ENCODE assay signal across 8 cellular contexts in the genomic region with DNA sequence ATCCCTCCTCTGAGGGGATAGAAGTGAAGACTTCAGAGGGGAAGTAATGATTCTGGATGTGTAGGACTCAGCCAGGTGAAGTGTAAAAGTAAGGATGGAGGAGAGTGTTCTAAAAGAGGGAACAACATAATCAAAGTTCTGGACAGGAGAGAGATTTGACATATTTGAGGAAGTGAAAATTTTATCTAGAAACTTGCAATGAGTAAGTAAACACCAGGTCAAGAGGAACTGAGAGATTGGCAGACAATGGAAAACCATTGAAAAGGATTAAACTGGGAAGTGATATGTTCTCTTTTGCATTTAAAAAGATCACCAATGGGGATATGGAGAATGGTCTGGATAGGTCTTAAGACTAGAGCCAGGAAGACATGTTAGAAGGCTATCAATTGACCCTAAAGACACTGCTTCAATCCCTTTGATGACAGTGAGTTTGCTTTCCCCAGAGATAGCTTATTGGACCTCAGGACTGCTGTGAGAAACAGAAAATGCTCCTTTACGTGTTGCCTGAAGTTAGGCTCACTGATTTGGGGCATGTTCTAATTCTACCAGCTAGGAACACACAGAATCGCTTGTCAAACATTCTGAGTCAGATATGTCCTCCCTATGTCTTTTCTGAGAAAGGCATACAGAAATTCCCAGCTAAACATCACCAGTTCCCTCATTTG.
DNase-seq lines count a peak whose midpoint lies in the region; ATAC-seq, FAIRE-seq and TF ChIP-seq lines count a peak whose summit lies in the region.

No MANE protein-coding gene starts in this region.

- 90% methylated on average over 2 of the region's 2 CpGs; no CpG with 5 or more reads in 1 of the 2 experiments for WGBS in H1 (ENCODE audit: extremely low coverage in 1 of 2, insufficient coverage in 1 of 2, insufficient read length in 1 of 2, insufficient replicate concordance in 2 of 2, low coverage in 1 of 2, low lambda C conversion rate in 2 of 2, missing lambda C conversion rate in 1 of 2), 2 experiments

- no peak overlapping the region for H2BK120ac ChIP-seq in H1 (replicated peaks; ENCODE audit: low read depth, low read length)

- FAIRE-seq in H1 (lab: Jason Lieb, UNC) (no peak), D721Med (lab: Jason Lieb, UNC) (no peak)

- no peaks in the 10 kb centered on the region for H3K9me3 ChIP-seq in H1 (ENCODE audit: insufficient read depth in 2 of 2, low read depth in 1 of 2, low read length in 1 of 2)

- H3K4me1 ChIP-seq in H1 (replicated peaks in 1 of 4; ENCODE audit: control insufficient read depth in 3 of 4, insufficient read depth in 4 of 4, low read length in 3 of 4), result peaks cover 0 to 11% (median 5%) of the 10 kb centered on the region in 4 experiments; a peak in 3 of 7 replicates

- no peaks in the 10 kb centered on the region for H3K27me3 ChIP-seq in H1 (replicated peaks in 1 of 4; ENCODE audit: control insufficient read depth in 3 of 4, extremely low read depth in 1 of 4, insufficient read depth in 3 of 4, low read length in 3 of 4)

- no peak overlapping the region for H4K5ac ChIP-seq in H1 (ENCODE audit: insufficient read length, low read depth, low read length)

- no peaks in the 10 kb centered on the region for H3K36me3 ChIP-seq in H1 (ENCODE audit: control insufficient read depth in 2 of 4, insufficient read depth in 4 of 4, low read length in 3 of 4)

- no peak overlapping the region for H2BK20ac ChIP-seq in H1 (ENCODE audit: low read length)

- DNase-seq in GM13976 (ENCODE audit: low spot score), result peak; percentile 32
- DNase-seq in H1 (ENCODE audit: low read depth in 1 of 2, low spot score in 2 of 2), result no peak
- no peak for DNase-seq in NCI-H524 treated with DMSO at 0.1 percent for 48 hours (lab: John Stamatoyannopoulos, UW)
- no peak for DNase-seq in DMS79 treated with DMSO at 0.1 percent for 48 hours (lab: John Stamatoyannopoulos, UW)
- DNase-seq in amniotic stem cell (lab: John Stamatoyannopoulos, UW), result no peak
- no peak for DNase-seq in D721Med (ENCODE audit: insufficient read length, low spot score)

- H4K91ac ChIP-seq in H1 (replicated peaks; ENCODE audit: insufficient read length, low read length), result no peak overlapping the region

- peak overlapping the region; percentile 85 for H2BK12ac ChIP-seq in H1 (ENCODE audit: low read depth, low read length)

- H3K79me2 ChIP-seq in H1 (ENCODE audit: control insufficient read depth in 1 of 2, insufficient read depth in 2 of 2, low read length in 2 of 2), result no peaks in the 10 kb centered on the region

- no peak overlapping the region for H3K4ac ChIP-seq in H1 (replicated peaks; ENCODE audit: insufficient read length, low read depth, low read length)

- peak overlapping the region; percentile 35; the same call in 1 of the 2 replicates for H2BK5ac ChIP-seq in H1 (ENCODE audit: low read depth, low read length)

- H3K4me2 ChIP-seq in H1 (ENCODE audit: insufficient read depth in 1 of 2, low read depth in 2 of 2, low read length in 2 of 2), result peak overlapping the region in 1 of 2 experiments; percentile 28; a peak in 1 of 4 replicates

- ATAC-seq in GM21526 (IDR thresholded peaks at IDR 0.05; ENCODE audit: low FRiP score, unreplicated experiment) (peak; percentile 74), HG03571 (IDR thresholded peaks at IDR 0.05; ENCODE audit: unreplicated experiment) (peak; percentile 78)

- no peak overlapping the region for H3K9ac ChIP-seq in H1 (replicated peaks in 1 of 4; ENCODE audit: extremely low read depth in 1 of 4, low read depth in 3 of 4, low read length in 3 of 4)

- no peak overlapping the region for H2AFZ ChIP-seq in H1 (ENCODE audit: low read length)

- H3K18ac ChIP-seq in H1 (ENCODE audit: extremely low read depth, low read length), result no peak overlapping the region

- TF ChIP-seq RAD21 in H1 (IDR thresholded peaks at IDR 0.05 in 1 of 2, conservative IDR thresholded peaks at IDR 0.05 in 1 of 2; ENCODE audit: low read depth in 2 of 2, low read length in 2 of 2), result no peak

- TF ChIP-seq EP300 in H1 (IDR thresholded peaks at IDR 0.05; ENCODE audit: borderline replicate concordance in 1 of 2, low read depth in 2 of 2, low read length in 2 of 2), result no peak

- H3K4me3 ChIP-seq in H1 (ENCODE audit: extremely low read depth in 1 of 4, insufficient read depth in 2 of 4, low read depth in 3 of 4, low read length in 4 of 4), result no peak overlapping the region

- no peak overlapping the region for H4K8ac ChIP-seq in H1 (ENCODE audit: extremely low read depth, insufficient read depth, low read length)

- TF ChIP-seq CTCF in GM13976 (IDR thresholded peaks at IDR 0.05; ENCODE audit: borderline replicate concordance, control extremely low read depth, extremely low read depth, insufficient read depth, missing control alignments) (no peak), H1 (IDR thresholded peaks at IDR 0.05; ENCODE audit: control extremely low read depth in 1 of 3, insufficient read depth in 1 of 3, low read depth in 1 of 3, low read length in 3 of 3) (no peak), D721Med (IDR thresholded peaks at IDR 0.05; ENCODE audit: insufficient read depth, missing control alignments) (no peak)

- CTCF ChIA-PET in H1 (lab: Charles Lee; ENCODE audit: partially characterized antibody), result interaction anchor here (1.2 to 1.4 kb wide), 2 partner anchors 142 to 218 kb away, joined by 3 to 4 read pairs; no protein-coding TSS in a partner anchor

- H4K20me1 ChIP-seq in H1 (replicated peaks in 1 of 2; ENCODE audit: control insufficient read depth in 1 of 2, insufficient read depth in 2 of 2, low read length in 2 of 2), result no peaks in the 10 kb centered on the region

- H3K79me1 ChIP-seq in H1 (ENCODE audit: low read depth, low read length), result no peaks in the 10 kb centered on the region

- H2AK5ac ChIP-seq in H1 (ENCODE audit: low read depth, low read length), result 0 out of 2 replicates have a peak overlapping the region, but pooled peaks have one; percentile 79

- H3K23ac ChIP-seq in H1 (ENCODE audit: insufficient read length), result no peak overlapping the region

- TF ChIP-seq POLR2A in H1 (IDR thresholded peaks at IDR 0.05; ENCODE audit: control extremely low read depth in 1 of 2, low read depth in 2 of 2, low read length in 2 of 2), result no peak

- H2BK15ac ChIP-seq in H1 (ENCODE audit: low read length), result peak overlapping the region; percentile 95

- in situ Hi-C loops in GM13976 (cut with MboI; ENCODE audit: low sequenced_read_pairs, unreplicated experiment), result no loop called here

- no peak overlapping the region for H3K14ac ChIP-seq in H1 (ENCODE audit: insufficient read length)

- H3K27ac ChIP-seq in H1 (ENCODE audit: low read depth, low read length), result no peak overlapping the region

- H3K23me2 ChIP-seq in H1 (ENCODE audit: low read depth, low read length), result no peaks in the 10 kb centered on the region

- POLR2A ChIA-PET in H1 (lab: Charles Lee; ENCODE audit: partially characterized antibody), result interaction anchor here (1.3 to 3.5 kb wide), 3 partner anchors 10 to 45 kb away, joined by 3 to 12 read pairs (median 3); no protein-coding TSS in a partner anchor

- no peak overlapping the region for H3K56ac ChIP-seq in H1 (replicated peaks; ENCODE audit: insufficient read length, low read depth, low read length)

TF ChIP-seq in H1, 55 proteins besides CTCF, POLR2A, EP300 and RAD21:
- TF ChIP-seq TAF1 (IDR thresholded peaks at IDR 0.05; ENCODE audit: low read depth, low read length) (no peak), JUND (IDR thresholded peaks at IDR 0.05; ENCODE audit: low read length) (no peak), EGR1 (IDR thresholded peaks at IDR 0.05; ENCODE audit: borderline replicate concordance, low read depth, low read length) (no peak), CBX5 (IDR thresholded peaks at IDR 0.05; ENCODE audit: low read depth, low read length) (no peak), POLR2AphosphoS5 (IDR thresholded peaks at IDR 0.05; ENCODE audit: low read depth, low read length) (no peak), TBP (IDR thresholded peaks at IDR 0.05; ENCODE audit: low read depth, low read length) (no peak), GTF2F1 (IDR thresholded peaks at IDR 0.05; ENCODE audit: borderline replicate concordance, low read depth, low read length) (no peak)
- TF ChIP-seq, protein P1, sequence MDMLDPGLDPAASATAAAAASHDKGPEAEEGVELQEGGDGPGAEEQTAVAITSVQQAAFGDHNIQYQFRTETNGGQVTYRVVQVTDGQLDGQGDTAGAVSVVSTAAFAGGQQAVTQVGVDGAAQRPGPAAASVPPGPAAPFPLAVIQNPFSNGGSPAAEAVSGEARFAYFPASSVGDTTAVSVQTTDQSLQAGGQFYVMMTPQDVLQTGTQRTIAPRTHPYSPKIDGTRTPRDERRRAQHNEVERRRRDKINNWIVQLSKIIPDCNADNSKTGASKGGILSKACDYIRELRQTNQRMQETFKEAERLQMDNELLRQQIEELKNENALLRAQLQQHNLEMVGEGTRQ (IDR thresholded peaks at IDR 0.05; ENCODE audit: low read length), result no peak
